1 cellular context compared by ENCODE assay signal in genomic region chr20:63958964-63959698, GRCh38.
TF ChIP-seq lines count a peak whose summit lies in the region.

No MANE protein-coding gene starts in this region.

TF ChIP-seq in GM23338, 12 proteins besides CTCF, POLR2A, EP300 and RAD21 (continued from another document):
- TF ChIP-seq ZNF462 (CRISPR knock-in tag; IDR thresholded peaks at IDR 0.05) (no peak), STAT1 (IDR thresholded peaks at IDR 0.05; ENCODE audit: unreplicated experiment) (no peak), ZNF114 (CRISPR knock-in tag; IDR thresholded peaks at IDR 0.05) (no peak), EZH2phosphoT487 (IDR thresholded peaks at IDR 0.05; ENCODE audit: unreplicated experiment) (no peak), JUNB (IDR thresholded peaks at IDR 0.05; ENCODE audit: unreplicated experiment) (no peak), CREB1 (CRISPR knock-in tag; IDR thresholded peaks at IDR 0.05; ENCODE audit: low read depth) (no peak), NANOG (IDR thresholded peaks at IDR 0.05; ENCODE audit: borderline replicate concordance) (no peak), ETS1 (IDR thresholded peaks at IDR 0.05) (no peak), EZH2 (IDR thresholded peaks at IDR 0.05; ENCODE audit: low read depth, unreplicated experiment) (no peak)
TF ChIP-seq in GM23338: peak in this region for 0.
